Comparison of ENCODE assay signal across 19 cellular contexts in the genomic region with DNA sequence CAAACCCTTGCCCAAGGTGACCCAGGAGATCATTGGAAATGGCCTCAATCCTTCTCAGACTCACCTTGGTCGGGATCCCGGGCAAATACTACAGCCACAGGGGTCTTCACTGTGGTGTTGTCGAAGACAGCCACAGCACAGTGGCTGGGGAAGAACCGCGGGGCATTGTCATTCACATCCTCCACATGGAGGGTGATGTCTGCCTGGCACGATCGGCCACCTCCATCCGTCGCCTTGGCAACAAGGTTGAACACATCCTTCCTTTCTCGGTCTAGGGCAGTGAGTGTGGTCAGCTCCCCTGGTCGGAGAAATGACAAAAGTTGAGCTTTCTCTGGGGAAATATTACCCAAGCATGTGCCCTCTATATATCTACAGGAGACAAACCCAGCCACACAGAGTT. TPM values are rescaled to one million over a fixed set of nuclear protein-coding genes. Genes with fewer than 3 reads are reported as not detected.
DNase-seq lines count a peak whose midpoint lies in the region; TF ChIP-seq lines count a peak whose summit lies in the region.
"Had no signal": no experiment of that assay in that cellular context is flagged by ENCODE, and none has a peak within 500 bp of the region (broad histone marks: within the 10 kb centered on the region; RNA-seq: fewer than 3 reads in every experiment).

No MANE protein-coding gene starts in this region.

- H2BK120ac ChIP-seq in mesendoderm (ENCODE audit: low read depth, low read length) = no peak overlapping the region

- intact Hi-C loops in lower leg skin (cut with DNase I; ENCODE audit: low total_unique reads) = no loop called here

- H3K4me3 ChIP-seq in mesendoderm (ENCODE audit: low read length) (no peak overlapping the region), tibial nerve (no peak overlapping the region), lower leg skin (ENCODE audit: low read depth, poor library complexity, severe bottlenecking) (no peak overlapping the region)
- H3K4me3 ChIP-seq: Peyer's patch had no signal

- no peaks in the 10 kb centered on the region for H3K79me2 ChIP-seq in mesendoderm (ENCODE audit: control insufficient read depth, insufficient read depth, low read length)

- H3K56ac ChIP-seq in mesendoderm (ENCODE audit: low read length) = no peak overlapping the region

- DNase-seq in NCI-H2227 (lab: John Stamatoyannopoulos, UW; ENCODE audit: unreplicated experiment) (peak; percentile 15), NCI-H2227 treated with DMSO at 0.1 percent for 48 hours (lab: John Stamatoyannopoulos, UW) (no peak), M059J (ENCODE audit: low read depth) (peak; percentile 17), cerebellar cortex (ENCODE audit: low spot score) (peak; percentile 63), mesendoderm (peak; percentile 19), SK-N-DZ (ENCODE audit: low spot score) (no peak), tibial nerve (ENCODE audit: low spot score in 2 of 2) (no peak), lower leg skin (ENCODE audit: low spot score in 2 of 2) (no peak)
- DNase-seq: C1 segment of cervical spinal cord, DMS153, EL, MM.1S, NCI-H1105, NCI-H187, Peyer's patch, SHP77 had no signal

- no peak for TF ChIP-seq POLR2A in tibial nerve (IDR thresholded peaks at IDR 0.05)
- TF ChIP-seq POLR2A in lower leg skin (IDR thresholded peaks at IDR 0.05) = no peak

- H3K23ac ChIP-seq in mesendoderm (ENCODE audit: low read length) = no peak overlapping the region

- H2BK5ac ChIP-seq in mesendoderm (ENCODE audit: low read length) = no peak overlapping the region

- H3K27me3 ChIP-seq in mesendoderm (ENCODE audit: insufficient read depth, low read length, poor library complexity) (no peaks in the 10 kb centered on the region), tibial nerve (no peaks in the 10 kb centered on the region)
- H3K27me3 ChIP-seq: Peyer's patch had no signal

- no peak overlapping the region for H3K18ac ChIP-seq in mesendoderm (ENCODE audit: low read length)

- H2AK5ac ChIP-seq in mesendoderm (ENCODE audit: low read length) = no peak overlapping the region

- WGBS in mesendoderm (ENCODE audit: extremely low coverage, insufficient coverage, low lambda C conversion rate) = no CpG with 5 or more reads among the region's 11 CpGs
- 57 to 65% methylated on average over 11 of the region's 11 CpGs for WGBS in tibial nerve, 2 donors
- 68 to 72% methylated on average over 11 of the region's 11 CpGs for WGBS in lower leg skin, 2 donors

- TF ChIP-seq CTCF in tibial nerve (IDR thresholded peaks at IDR 0.05) (no peak), lower leg skin (IDR thresholded peaks at IDR 0.05) (no peak)

- no peak overlapping the region for H3K27ac ChIP-seq in mesendoderm (ENCODE audit: low read depth, low read length)
- no peak overlapping the region for H3K27ac ChIP-seq in tibial nerve
- H3K27ac ChIP-seq: 22Rv1, KMS-11, Peyer's patch had no signal

- H3K36me3 ChIP-seq in mesendoderm (ENCODE audit: control insufficient read depth, insufficient read depth, low read length) = no peaks in the 10 kb centered on the region
- H3K36me3 ChIP-seq in tibial nerve = no peaks in the 10 kb centered on the region
- H3K36me3 ChIP-seq: Peyer's patch had no signal

- no peak for TF ChIP-seq EP300 in tibial nerve (IDR thresholded peaks at IDR 0.05)

- H3K9me3 ChIP-seq in tibial nerve = no peaks in the 10 kb centered on the region
- H3K9me3 ChIP-seq: Peyer's patch had no signal

- H3K4ac ChIP-seq in mesendoderm (ENCODE audit: low read depth, low read length) = no peak overlapping the region

- no peak overlapping the region for H4K5ac ChIP-seq in mesendoderm (ENCODE audit: low read length)

- no peaks in the 10 kb centered on the region for H3K79me1 ChIP-seq in mesendoderm (ENCODE audit: low read length)

- no peak overlapping the region for H4K8ac ChIP-seq in mesendoderm (ENCODE audit: low read depth, low read length)

- no peak overlapping the region for H3K9ac ChIP-seq in mesendoderm (ENCODE audit: low read length)
- H3K9ac ChIP-seq: KMS-11 had no signal

- no peak overlapping the region for H3K4me2 ChIP-seq in mesendoderm (ENCODE audit: low read length)
- H3K4me2 ChIP-seq: KMS-11 had no signal

- no peak overlapping the region for H2BK15ac ChIP-seq in mesendoderm (replicated peaks; ENCODE audit: low read depth)

- H3K4me1 ChIP-seq in mesendoderm (ENCODE audit: control insufficient read depth, low read depth, low read length) (no peaks in the 10 kb centered on the region), tibial nerve (no peaks in the 10 kb centered on the region)
- H3K4me1 ChIP-seq: Peyer's patch had no signal

RNA-seq across cellular contexts. Expression of a gene that starts 56.8 kb away (rescaled TPM):
- total RNA-seq in M059J (2014; rRNA removed; shearing (Covaris generic)) = 0.05 and 0.17 TPM in 2 replicates
- polyA plus RNA-seq in mesendoderm (2013, experiment 1 of 2) = 0.03 TPM
- polyA plus RNA-seq in mesendoderm (2013, experiment 2 of 2) = 0.03 TPM
- polyA plus RNA-seq in SK-N-DZ (2014; cell fraction: cytosol; rRNA removed) = not detected in 2 replicates
- not detected in 2 replicates for polyA plus RNA-seq in SK-N-DZ (2014; cell fraction: nucleus; rRNA removed)
- under 1 TPM in 3 of 4 donors, not detected in 1; under 0.01 TPM for total RNA-seq in tibial nerve
- total RNA-seq in lower leg skin = 100 to 1,000 TPM in 3 of 4 donors, 10 to 100 TPM in 1; 82.9 to 123 (median 106) TPM
- total RNA-seq: NCI-H460 had no signal

Comparison
In these comparisons a context has a peak if more than half of its experiments do, and no peak if none do; other contexts are left out.
1. DNase-seq: peak in NCI-H2227 (single experiment), M059J (single experiment), cerebellar cortex (single experiment) and mesendoderm (single experiment); none in NCI-H2227 treated with DMSO at 0.1 percent for 48 hours (single experiment), SK-N-DZ (single experiment), tibial nerve (0 of 2) and lower leg skin (0 of 2).
2. RNA of a gene that starts 56.8 kb away (total RNA-seq): 82.9 to 123 TPM in lower leg skin; 0.05 to 0.17 TPM in M059J and under 0.01 TPM in tibial nerve; every median in the first group is over 10 times any median in the second.